Comparison of ENCODE assay signal across 16 cellular contexts in the genomic region with DNA sequence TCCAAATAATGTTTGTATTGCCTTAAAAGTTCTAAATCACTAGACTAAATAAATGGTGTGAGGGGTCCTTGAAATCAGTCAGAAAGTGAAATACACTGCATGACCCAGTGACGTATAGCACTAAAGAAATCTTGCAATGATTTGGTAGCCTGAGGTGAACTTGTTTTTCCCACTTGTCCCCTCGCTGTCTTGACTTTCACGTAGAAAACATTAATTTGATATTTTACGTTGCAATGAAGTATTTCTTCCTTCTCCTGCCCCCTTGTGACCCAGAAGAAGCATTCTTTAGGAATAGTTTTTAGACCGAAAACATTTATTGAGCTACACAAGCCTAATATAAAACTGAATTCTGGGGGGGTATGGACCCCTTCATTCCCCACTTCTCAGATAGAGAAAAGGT. TPM values are rescaled to one million over a fixed set of nuclear protein-coding genes. Genes with fewer than 3 reads are reported as not detected.
A peak's percentile ranks its signal among the peaks of the same experiment; 100 is the strongest.
DNase-seq lines count a peak whose midpoint lies in the region; ATAC-seq, FAIRE-seq and TF ChIP-seq lines count a peak whose summit lies in the region.
"Had no signal": no experiment of that assay in that cellular context is flagged by ENCODE, and none has a peak within 500 bp of the region (broad histone marks: within the 10 kb centered on the region; RNA-seq: fewer than 3 reads in every experiment).

No MANE protein-coding gene starts in this region.

- intact Hi-C loops in body of pancreas (cut with DNase I): no loop called here

- DNase-seq in AG09319 (ENCODE audit: extremely low read depth, low read depth) (no peak), HTR-8/SVneo (ENCODE audit: insufficient read length, low spot score) (peak; percentile 27), body of pancreas (no peak), RWPE1 (ENCODE audit: low spot score) (no peak), activated T-cell treated with anti-CD3 and anti-CD28 coated beads for 4 hours (no peak)
- no peak for DNase-seq in activated naive CD4-positive, alpha-beta T cell treated with anti-CD3 and anti-CD28 coated beads, Interleukin-2, amount 50 U/mL, for 16 hours
- DNase-seq: activated CD4-positive, alpha-beta T cell treated with anti-CD3 and anti-CD28 coated beads for 48 hours; caudate nucleus; esophagus squamous epithelium; NCI-H1417; NCI-H774 had no signal

- H3K36me3 ChIP-seq in body of pancreas (replicated peaks in 1 of 2; ENCODE audit: insufficient read depth in 1 of 2, low read depth in 2 of 2): no peaks in the 10 kb centered on the region
- H3K36me3 ChIP-seq in liver (ENCODE audit: control insufficient read depth in 4 of 4, insufficient read depth in 3 of 4, low read depth in 1 of 4, low read length in 3 of 4): no peaks in the 10 kb centered on the region
- H3K36me3 ChIP-seq: esophagus squamous epithelium had no signal

- H3K4me3 ChIP-seq in body of pancreas: peak overlapping the region in 1 of 2 donors; percentile 4
- H3K4me3 ChIP-seq in liver (ENCODE audit: low read depth in 1 of 3, low read length in 3 of 3): peak overlapping the region; percentile 60 to 64 (median 63)
- H3K4me3 ChIP-seq: esophagus squamous epithelium had no signal

- CTCF ChIA-PET in RWPE1 (lab: Yijun Ruan, JAX): interaction anchor here (0.6 kb wide), 1 partner anchor 1501 kb away, joined by 3 read pairs; no protein-coding TSS in a partner anchor

- peak overlapping the region; percentile 34 to 78 (median 70) for H3K27ac ChIP-seq in body of pancreas
- H3K27ac ChIP-seq in liver (ENCODE audit: low read depth in 1 of 2, low read length in 2 of 2): peak overlapping the region; percentile 84 to 89
- H3K27ac ChIP-seq in RWPE1: no peak overlapping the region
- H3K27ac ChIP-seq: esophagus squamous epithelium had no signal

- peak; percentile 44 for ATAC-seq in body of pancreas
- ATAC-seq in GM21737 (IDR thresholded peaks at IDR 0.05; ENCODE audit: unreplicated experiment): no peak
- ATAC-seq: activated T-helper 17 cell treated with anti-CD3 and anti-CD28 coated beads, Interleukin-2, amount 50 U/mL, for 72 hours; stimulated activated memory B cell treated with anti-CD40 and anti-IgM and Interleukin-4, amounts not matched to agents 10 μg/mL and 1 μg/mL and 100 μg/mL, for 72 hours had no signal

- peak; percentile 38 for TF ChIP-seq CTCF in AG09319 (IDR thresholded peaks at IDR 0.05; ENCODE audit: low read depth, low read length)
- peak in 4 of 7 experiments; percentile 22 to 38 (median 34) for TF ChIP-seq CTCF in body of pancreas (IDR thresholded peaks at IDR 0.05)
- TF ChIP-seq CTCF in liver (IDR thresholded peaks at IDR 0.05; ENCODE audit: low read depth, low read length, missing input control): no peak
- no peak for TF ChIP-seq CTCF in RWPE1 (conservative IDR thresholded peaks at IDR 0.05; ENCODE audit: low read depth)

- H3K27me3 ChIP-seq in body of pancreas (no peaks in the 10 kb centered on the region), liver (ENCODE audit: control insufficient read depth in 4 of 4, insufficient read depth in 4 of 4, low read length in 3 of 4) (no peaks in the 10 kb centered on the region)
- H3K27me3 ChIP-seq: esophagus squamous epithelium had no signal

- no peak for TF ChIP-seq POLR2A in body of pancreas (IDR thresholded peaks at IDR 0.05)

- POLR2A ChIA-PET in RWPE1 (lab: Yijun Ruan, JAX; ENCODE audit: low non-redundant PET): no interaction called here

- 17 to 24% methylated on average over 5 of the region's 5 CpGs for WGBS in body of pancreas, 2 donors
- WGBS in liver: 19% methylated on average over 5 of the region's 5 CpGs

- TF ChIP-seq RAD21 in liver (IDR thresholded peaks at IDR 0.05): peak in 1 of 2 donors; percentile 48

- H3K9me3 ChIP-seq in body of pancreas (no peaks in the 10 kb centered on the region), liver (ENCODE audit: control insufficient read depth in 4 of 4, low read length in 3 of 4) (no peaks in the 10 kb centered on the region)
- H3K9me3 ChIP-seq: esophagus squamous epithelium had no signal

- H3K4me1 ChIP-seq in body of pancreas (peaks cover 42% of the 10 kb centered on the region), liver (ENCODE audit: control insufficient read depth in 4 of 4, insufficient read depth in 4 of 4, low read length in 3 of 4) (peaks cover 4 to 26% (median 16%) of the 10 kb centered on the region in 4 donors)
- H3K4me1 ChIP-seq: esophagus squamous epithelium had no signal

- peak overlapping the region; percentile 86 to 94 for H3K9ac ChIP-seq in liver (ENCODE audit: low read depth in 1 of 2, low read length in 2 of 2)

- FAIRE-seq in HTR-8/SVneo (lab: Jason Lieb, UNC): no peak

TF ChIP-seq in liver, 16 proteins besides CTCF, POLR2A, EP300 and RAD21:
- peak; percentile 38 to 66 for TF ChIP-seq RXRA (IDR thresholded peaks at IDR 0.05)
- TF ChIP-seq JUND (IDR thresholded peaks at IDR 0.05): no peak
- TF ChIP-seq SP1 (IDR thresholded peaks at IDR 0.05): peak; percentile 14

RNA-seq across cellular contexts. Expression of a gene that starts 3.7 kb away (rescaled TPM):
- total RNA-seq in body of pancreas: 1 to 10 TPM; 2.1 to 3.6 TPM
- 10 to 100 TPM; 28.0 to 31.0 TPM for total RNA-seq in liver
- 10 to 100 TPM; 13.5 to 17.5 TPM for polyA plus RNA-seq in liver
- total RNA-seq: activated T-helper 17 cell treated with anti-CD3 and anti-CD28 coated beads, Interleukin-2, amount 50 U/mL, for 72 hours; CD4-positive, CD25-positive, alpha-beta regulatory T cell had no signal

RNA-seq across cellular contexts. Expression of a gene that starts 44.3 kb away (rescaled TPM):
- total RNA-seq in body of pancreas (10 to 100 TPM; 30.9 to 46.8 TPM), liver (10 to 100 TPM; 37.6 to 45.2 TPM)
- polyA plus RNA-seq in liver: 10 to 100 TPM; 13.3 to 24.0 TPM

RNA-seq across cellular contexts. Expression of a gene that starts 48.3 kb away (rescaled TPM):
- total RNA-seq in body of pancreas: 1,000 to 10,000 TPM in 1 of 2 donors, 100 to 1,000 TPM in 1; 811 to 1,738 TPM
- total RNA-seq in liver: 1,000 to 10,000 TPM in 1 of 2 donors, 100 to 1,000 TPM in 1; 732 to 1,176 TPM
- 100 to 1,000 TPM; 427 to 499 TPM for polyA plus RNA-seq in liver

RNA-seq across cellular contexts. Expression of a gene that starts 48.4 kb away (rescaled TPM):
- 10 to 100 TPM in 1 of 2 donors, 1 to 10 TPM in 1; 4.9 to 15.3 TPM for total RNA-seq in body of pancreas
- total RNA-seq in liver: 1 to 10 TPM; 7.1 to 9.7 TPM
- polyA plus RNA-seq in liver: 1 to 10 TPM; 9.4 to 9.7 TPM

Comparison
In these comparisons a context has a peak if more than half of its experiments do, and no peak if none do; other contexts are left out.
1. CTCF ChIP-seq: peak in AG09319 (single experiment) and body of pancreas (4 of 7); none in liver (single experiment) and RWPE1 (single experiment).
2. RNA of a gene that starts 3.7 kb away (total RNA-seq): 28.0 to 31.0 TPM in liver; 2.1 to 3.6 TPM in body of pancreas; every median in the first group is over 4 times any median in the second.